ENCODE assay signal across 1 cellular context in genomic region chr10:3838723-3839437, GRCh38.
TF ChIP-seq lines count a peak whose summit lies in the region.

No MANE protein-coding gene starts in this region.

TF ChIP-seq in HepG2, 621 proteins besides CTCF, POLR2A, EP300 and RAD21 (continued from another document):
- no peak for TF ChIP-seq ZBTB46 (CRISPR knock-in tag; IDR thresholded peaks at IDR 0.05; ENCODE audit: borderline replicate concordance)
- TF ChIP-seq RXRB (CRISPR knock-in tag; IDR thresholded peaks at IDR 0.05; ENCODE audit: borderline replicate concordance), result peak; percentile 57
- peak; percentile 55; the same call in 1 of the 2 replicates for TF ChIP-seq BCL6 (CRISPR knock-in tag; IDR thresholded peaks at IDR 0.05)
